Comparison of ENCODE assay signal across 16 cellular contexts in the genomic region with DNA sequence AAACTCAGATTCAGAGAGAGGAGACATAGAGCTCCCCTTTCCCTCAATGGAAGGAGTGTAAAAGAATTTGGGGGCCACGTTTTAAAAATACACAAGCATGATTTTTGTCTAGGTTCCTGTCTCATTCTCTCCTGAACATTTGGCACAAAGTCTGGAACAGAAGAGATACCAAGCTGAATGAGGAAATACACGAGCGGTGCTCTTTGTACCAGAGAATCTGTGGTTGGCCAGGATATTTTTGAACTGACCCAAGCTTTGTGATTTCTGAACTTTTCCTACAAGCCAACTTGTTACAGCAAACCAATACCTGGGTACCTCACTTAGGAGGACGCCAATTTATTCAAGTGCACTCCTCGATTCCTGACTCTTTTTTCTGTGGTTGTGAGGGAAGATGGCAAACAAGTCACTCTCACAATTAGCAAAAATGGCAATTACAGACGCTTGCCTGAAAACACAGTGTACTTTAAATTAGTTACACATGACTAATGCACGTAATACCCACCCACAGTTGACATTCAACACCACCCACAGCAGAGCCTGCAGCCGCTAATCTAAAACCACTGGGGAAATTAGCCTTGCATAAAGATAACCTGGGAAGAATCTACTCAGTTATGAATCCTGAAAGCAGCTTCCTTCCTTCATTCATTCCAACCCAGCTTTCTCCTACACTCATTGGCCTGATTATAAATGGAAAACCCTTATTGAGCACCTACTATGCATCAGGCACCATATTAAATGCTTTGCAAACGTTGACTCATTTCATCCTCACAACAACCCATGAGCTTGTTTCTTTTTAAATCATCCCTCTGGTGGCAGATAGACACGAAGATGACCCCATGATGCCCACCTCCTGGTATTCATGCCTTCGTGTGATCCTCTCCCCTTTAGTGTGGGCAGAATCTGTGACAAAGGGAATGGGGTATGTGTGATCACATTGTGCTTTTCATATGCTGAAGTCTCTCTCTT.
DNase-seq lines count a peak whose midpoint lies in the region; ATAC-seq and TF ChIP-seq lines count a peak whose summit lies in the region.
"Had no signal": no experiment of that assay in that cellular context is flagged by ENCODE, and none has a peak within 500 bp of the region (broad histone marks: within the 10 kb centered on the region; RNA-seq: fewer than 3 reads in every experiment).

No MANE protein-coding gene starts in this region.

- H2AFZ ChIP-seq in SK-N-SH (ENCODE audit: low read depth) = no peak overlapping the region

- CTCF ChIA-PET in SK-N-SH (lab: Yijun Ruan, JAX) = interaction anchor here (0.7 kb wide), 1 partner anchor 1341 kb away, joined by 3 read pairs; no protein-coding TSS in a partner anchor

- POLR2A ChIA-PET in SK-N-SH (lab: Yijun Ruan, JAX) = no interaction called here

- no peaks in the 10 kb centered on the region for H3F3A ChIP-seq in SK-N-SH (replicated peaks; ENCODE audit: insufficient read depth)

- ATAC-seq in GM19328 (IDR thresholded peaks at IDR 0.05; ENCODE audit: unreplicated experiment) = peak; percentile 48
- peak in 3 of 4 donors; percentile 64 to 79 (median 77) for ATAC-seq in right lobe of liver

- H3K27ac ChIP-seq in right lobe of liver = peak overlapping the region in 1 of 3 donors; percentile 4
- H3K27ac ChIP-seq in SK-N-SH (ENCODE audit: low read depth in 2 of 2, low read length in 1 of 2) = no peak overlapping the region
- H3K27ac ChIP-seq in coronary artery = no peak overlapping the region
- H3K27ac ChIP-seq: right atrium auricular region, suprapubic skin had no signal

- H3K4me1 ChIP-seq in right lobe of liver (peaks cover 0 to 28% (median 0%) of the 10 kb centered on the region in 4 donors), SK-N-SH (ENCODE audit: control insufficient read depth in 1 of 2, insufficient read depth in 2 of 2, low read depth in 1 of 2, low read length in 1 of 2) (no peaks in the 10 kb centered on the region)
- H3K4me1 ChIP-seq: right atrium auricular region, suprapubic skin had no signal

- H3K9me3 ChIP-seq in right lobe of liver (no peaks in the 10 kb centered on the region), SK-N-SH (no peaks in the 10 kb centered on the region)
- H3K9me3 ChIP-seq: right atrium auricular region, suprapubic skin had no signal

- TF ChIP-seq RAD21 in SK-N-SH (IDR thresholded peaks at IDR 0.05; ENCODE audit: low read length) = no peak

- H3K4me3 ChIP-seq in right lobe of liver (no peak overlapping the region), SK-N-SH (ENCODE audit: low read depth in 2 of 2, low read length in 1 of 2) (no peak overlapping the region), coronary artery (no peak overlapping the region)
- H3K4me3 ChIP-seq: right atrium auricular region, suprapubic skin had no signal

- intact Hi-C loops in right lobe of liver (cut with DNase I) = no loop called here

- no peaks in the 10 kb centered on the region for H3K27me3 ChIP-seq in right lobe of liver
- H3K27me3 ChIP-seq in SK-N-SH (ENCODE audit: insufficient read depth) = no peaks in the 10 kb centered on the region
- H3K27me3 ChIP-seq: right atrium auricular region, suprapubic skin had no signal

- H3K36me3 ChIP-seq in right lobe of liver = no peaks in the 10 kb centered on the region
- no peaks in the 10 kb centered on the region for H3K36me3 ChIP-seq in SK-N-SH (replicated peaks in 1 of 2; ENCODE audit: control insufficient read depth in 1 of 2, insufficient read depth in 2 of 2, low read length in 1 of 2)
- H3K36me3 ChIP-seq: right atrium auricular region, suprapubic skin had no signal

- H4K20me1 ChIP-seq in SK-N-SH (ENCODE audit: insufficient read depth) = no peaks in the 10 kb centered on the region

- no peak for TF ChIP-seq POLR2A in right lobe of liver (IDR thresholded peaks at IDR 0.05)

- no peak for TF ChIP-seq EP300 in SK-N-SH (IDR thresholded peaks at IDR 0.05; ENCODE audit: borderline replicate concordance in 1 of 2, low read depth in 1 of 2, low read length in 1 of 2)

- no peaks in the 10 kb centered on the region for H3K79me2 ChIP-seq in SK-N-SH (ENCODE audit: insufficient read depth)

- no peaks in the 10 kb centered on the region for H3K9me2 ChIP-seq in SK-N-SH

- no peak overlapping the region for H3K4me2 ChIP-seq in SK-N-SH

- DNase-seq in COLO829 (ENCODE audit: low spot score) (peak; percentile 24), NCI-H69 (lab: John Stamatoyannopoulos, UW) (peak; percentile 55), right lobe of liver (no peak), NCI-H774 (lab: John Stamatoyannopoulos, UW) (no peak), SK-N-SH (no peak), Kasumi-1 (lab: John Stamatoyannopoulos, UW) (no peak), coronary artery (ENCODE audit: low spot score) (no peak)
- DNase-seq: activated T-cell treated with anti-CD3 and anti-CD28 coated beads, Interleukin-2, amount 50 U/mL, for 48 hours; CD4-positive, alpha-beta memory T cell; kidney glomerular epithelial cell; naive B cell; NCI-H1092 treated with DMSO at 0.1 percent for 48 hours; NCI-H524 had no signal

- H3K9ac ChIP-seq in SK-N-SH = no peak overlapping the region

- 49% methylated on average over 11 of the region's 11 CpGs for WGBS in right lobe of liver (ENCODE audit: insufficient coverage, low coverage, low lambda C conversion rate, missing lambda C conversion rate)
- 18% methylated on average over 11 of the region's 11 CpGs for WGBS in SK-N-SH (ENCODE audit: low lambda C conversion rate)

- TF ChIP-seq CTCF in right lobe of liver (IDR thresholded peaks at IDR 0.05) (no peak), SK-N-SH (IDR thresholded peaks at IDR 0.05) (no peak), coronary artery (IDR thresholded peaks at IDR 0.05) (no peak)

TF ChIP-seq in SK-N-SH, 30 proteins besides CTCF, POLR2A, EP300 and RAD21:
- TF ChIP-seq FOXM1 (IDR thresholded peaks at IDR 0.05; ENCODE audit: low read depth) (no peak), MXI1 (IDR thresholded peaks at IDR 0.05; ENCODE audit: low read depth, low read length) (no peak), FOSL2 (IDR thresholded peaks at IDR 0.05; ENCODE audit: borderline replicate concordance, low read depth) (no peak), SMC3 (IDR thresholded peaks at IDR 0.05; ENCODE audit: low read depth, low read length) (no peak), SIN3A (IDR thresholded peaks at IDR 0.05; ENCODE audit: borderline replicate concordance, low read depth, low read length) (no peak), TCF12 (IDR thresholded peaks at IDR 0.05) (no peak), EZH2phosphoT487 (IDR thresholded peaks at IDR 0.05; ENCODE audit: borderline replicate concordance, low read depth) (no peak), GABPA (IDR thresholded peaks at IDR 0.05; ENCODE audit: low read depth) (no peak), JUND (IDR thresholded peaks at IDR 0.05) (no peak), YY1 (IDR thresholded peaks at IDR 0.05; ENCODE audit: low read depth) (no peak)
- TF ChIP-seq, protein P1, sequence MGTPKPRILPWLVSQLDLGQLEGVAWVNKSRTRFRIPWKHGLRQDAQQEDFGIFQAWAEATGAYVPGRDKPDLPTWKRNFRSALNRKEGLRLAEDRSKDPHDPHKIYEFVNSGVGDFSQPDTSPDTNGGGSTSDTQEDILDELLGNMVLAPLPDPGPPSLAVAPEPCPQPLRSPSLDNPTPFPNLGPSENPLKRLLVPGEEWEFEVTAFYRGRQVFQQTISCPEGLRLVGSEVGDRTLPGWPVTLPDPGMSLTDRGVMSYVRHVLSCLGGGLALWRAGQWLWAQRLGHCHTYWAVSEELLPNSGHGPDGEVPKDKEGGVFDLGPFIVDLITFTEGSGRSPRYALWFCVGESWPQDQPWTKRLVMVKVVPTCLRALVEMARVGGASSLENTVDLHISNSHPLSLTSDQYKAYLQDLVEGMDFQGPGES (IDR thresholded peaks at IDR 0.05; ENCODE audit: low read depth, low read length) = no peak
- TF ChIP-seq, protein P2, sequence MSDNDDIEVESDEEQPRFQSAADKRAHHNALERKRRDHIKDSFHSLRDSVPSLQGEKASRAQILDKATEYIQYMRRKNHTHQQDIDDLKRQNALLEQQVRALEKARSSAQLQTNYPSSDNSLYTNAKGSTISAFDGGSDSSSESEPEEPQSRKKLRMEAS (IDR thresholded peaks at IDR 0.05; ENCODE audit: low read depth) = no peak
- TF ChIP-seq, protein P3, sequence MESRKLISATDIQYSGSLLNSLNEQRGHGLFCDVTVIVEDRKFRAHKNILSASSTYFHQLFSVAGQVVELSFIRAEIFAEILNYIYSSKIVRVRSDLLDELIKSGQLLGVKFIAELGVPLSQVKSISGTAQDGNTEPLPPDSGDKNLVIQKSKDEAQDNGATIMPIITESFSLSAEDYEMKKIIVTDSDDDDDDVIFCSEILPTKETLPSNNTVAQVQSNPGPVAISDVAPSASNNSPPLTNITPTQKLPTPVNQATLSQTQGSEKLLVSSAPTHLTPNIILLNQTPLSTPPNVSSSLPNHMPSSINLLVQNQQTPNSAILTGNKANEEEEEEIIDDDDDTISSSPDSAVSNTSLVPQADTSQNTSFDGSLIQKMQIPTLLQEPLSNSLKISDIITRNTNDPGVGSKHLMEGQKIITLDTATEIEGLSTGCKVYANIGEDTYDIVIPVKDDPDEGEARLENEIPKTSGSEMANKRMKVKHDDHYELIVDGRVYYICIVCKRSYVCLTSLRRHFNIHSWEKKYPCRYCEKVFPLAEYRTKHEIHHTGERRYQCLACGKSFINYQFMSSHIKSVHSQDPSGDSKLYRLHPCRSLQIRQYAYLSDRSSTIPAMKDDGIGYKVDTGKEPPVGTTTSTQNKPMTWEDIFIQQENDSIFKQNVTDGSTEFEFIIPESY (IDR thresholded peaks at IDR 0.05; ENCODE audit: borderline replicate concordance, low read depth) = no peak
- TF ChIP-seq, protein P4, sequence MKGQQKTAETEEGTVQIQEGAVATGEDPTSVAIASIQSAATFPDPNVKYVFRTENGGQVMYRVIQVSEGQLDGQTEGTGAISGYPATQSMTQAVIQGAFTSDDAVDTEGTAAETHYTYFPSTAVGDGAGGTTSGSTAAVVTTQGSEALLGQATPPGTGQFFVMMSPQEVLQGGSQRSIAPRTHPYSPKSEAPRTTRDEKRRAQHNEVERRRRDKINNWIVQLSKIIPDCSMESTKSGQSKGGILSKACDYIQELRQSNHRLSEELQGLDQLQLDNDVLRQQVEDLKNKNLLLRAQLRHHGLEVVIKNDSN (IDR thresholded peaks at IDR 0.05; ENCODE audit: borderline replicate concordance, low read depth) = no peak

Comparison
In these comparisons a context has a peak if more than half of its experiments do, and no peak if none do; other contexts are left out.
1. DNase-seq: peak in COLO829 (single experiment) and NCI-H69 (single experiment); none in right lobe of liver (0 of 3), NCI-H774 (single experiment), SK-N-SH (single experiment), Kasumi-1 (0 of 2) and coronary artery (single experiment).